Comparison of ENCODE assay signal across 8 cellular contexts in the genomic region with DNA sequence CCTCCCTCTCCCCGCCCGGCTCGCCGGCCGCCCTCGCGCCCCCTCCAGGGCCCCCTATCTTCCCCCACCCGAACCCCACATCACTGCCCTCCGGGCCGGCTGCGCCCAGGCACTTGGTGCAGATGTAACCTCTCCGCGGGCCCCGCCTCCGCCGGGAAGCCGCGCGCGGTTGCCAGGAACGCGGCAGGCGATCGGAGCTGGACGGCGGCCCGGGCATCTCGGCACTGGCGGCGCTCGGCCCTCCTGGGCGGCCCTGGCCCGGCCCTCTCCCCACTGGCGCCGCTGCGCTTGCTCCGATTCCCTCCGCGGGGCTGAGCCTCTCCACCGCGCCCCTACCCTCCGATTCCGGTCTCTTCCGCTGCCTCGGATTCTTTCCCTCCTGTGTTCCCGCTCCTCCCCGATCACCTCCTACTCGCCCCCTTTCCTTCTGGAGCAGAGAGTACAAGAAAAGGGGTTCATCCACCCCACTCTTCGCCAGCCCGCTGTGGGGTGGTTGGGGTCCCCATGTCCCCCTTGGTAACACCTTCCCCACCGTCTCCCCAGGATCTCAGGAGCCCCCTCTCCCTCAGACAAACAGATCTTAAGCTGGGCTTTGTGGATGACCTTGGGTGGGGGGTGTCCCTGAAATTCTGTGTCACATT.
A peak's percentile ranks its signal among the peaks of the same experiment; 100 is the strongest.
DNase-seq lines count a peak whose midpoint lies in the region; ATAC-seq and TF ChIP-seq lines count a peak whose summit lies in the region.

No MANE protein-coding gene starts in this region.

- BruUV-seq in OCI-LY7 (replicated peaks; lab: Mats Ljungman, UMichigan), result no TSS peak

- no peaks in the 10 kb centered on the region for H3K9me2 ChIP-seq in OCI-LY7 (ENCODE audit: insufficient read depth, low read length)

- DNase-seq in NCI-H226 (peak; percentile 54), brain microvascular endothelial cell (peak; percentile 42), putamen (ENCODE audit: low spot score) (peak; percentile 78), OCI-LY7 (ENCODE audit: low spot score) (no peak), KG1 (lab: John Stamatoyannopoulos, UW) (no peak)

- no peak for ATAC-seq in HG02840 (IDR thresholded peaks at IDR 0.05; ENCODE audit: low FRiP score, unreplicated experiment)

- CTCF ChIA-PET in OCI-LY7 (lab: Charles Lee; ENCODE audit: unreplicated experiment), result no interaction called here

- H2AFZ ChIP-seq in OCI-LY7 (ENCODE audit: low read length), result no peak overlapping the region

- no peaks in the 10 kb centered on the region for H3K9me3 ChIP-seq in ES-I3 (ENCODE audit: control insufficient read depth, insufficient read depth, low read length)
- no peaks in the 10 kb centered on the region for H3K9me3 ChIP-seq in OCI-LY7 (ENCODE audit: low read length)

- no peaks in the 10 kb centered on the region for H3K27me3 ChIP-seq in brain microvascular endothelial cell (replicated peaks)

- H3K4me2 ChIP-seq in OCI-LY7 (ENCODE audit: low read length), result no peak overlapping the region

- intact Hi-C loops in OCI-LY7 (cut with micrococcal nuclease; ENCODE audit: unreplicated experiment), result no loop called here

- no peak for TF ChIP-seq CTCF in brain microvascular endothelial cell (IDR thresholded peaks at IDR 0.05; ENCODE audit: low read depth, low read length, missing control alignments)
- no peak for TF ChIP-seq CTCF in OCI-LY7 (conservative IDR thresholded peaks at IDR 0.05; ENCODE audit: low read length)

- POLR2A ChIA-PET in OCI-LY7 (lab: Charles Lee), result no interaction called here

- H3K36me3 ChIP-seq in ES-I3 (ENCODE audit: insufficient read depth, low read length) (no peaks in the 10 kb centered on the region), brain microvascular endothelial cell (replicated peaks) (no peaks in the 10 kb centered on the region), OCI-LY7 (ENCODE audit: insufficient read depth, low read length) (no peaks in the 10 kb centered on the region)

- no peaks in the 10 kb centered on the region for H3K79me2 ChIP-seq in OCI-LY7 (ENCODE audit: insufficient read depth, low read depth, low read length)

- no peaks in the 10 kb centered on the region for H4K20me1 ChIP-seq in OCI-LY7 (ENCODE audit: insufficient read depth, low read length)

- no peak overlapping the region for H3K27ac ChIP-seq in brain microvascular endothelial cell
- H3K27ac ChIP-seq in OCI-LY7 (ENCODE audit: low read depth, low read length, poor library complexity, severe bottlenecking), result no peak overlapping the region

- in situ Hi-C loops in brain microvascular endothelial cell (cut with HindIII; ENCODE audit: low pct_ligation_motif_present, low sequenced_read_pairs), result no loop called here

- H3K4me3 ChIP-seq in brain microvascular endothelial cell (ENCODE audit: low read depth, low read length) (peak overlapping the region; percentile 54), iPS-11a (ENCODE audit: low read depth, low read length) (peak overlapping the region; percentile 25), OCI-LY7 (ENCODE audit: low read depth, low read length, poor library complexity, severe bottlenecking) (no peak overlapping the region)

- H3K4me1 ChIP-seq in ES-I3 (ENCODE audit: insufficient read depth, low read length), result peaks cover 3% of the 10 kb centered on the region; the same call in 1 of the 2 replicates
- H3K4me1 ChIP-seq in OCI-LY7 (ENCODE audit: insufficient read depth, low read length, poor library complexity, severe bottlenecking), result no peaks in the 10 kb centered on the region

- H3K9ac ChIP-seq in ES-I3 (ENCODE audit: low read depth, low read length), result peak overlapping the region; percentile 75

Comparison
In these comparisons a context has a peak if more than half of its experiments do, and no peak if none do; other contexts are left out.
1. DNase-seq: peak in NCI-H226 (single experiment), brain microvascular endothelial cell (single experiment) and putamen (single experiment); none in OCI-LY7 (single experiment) and KG1 (single experiment).